1 cellular context compared by ENCODE assay signal in the genomic region with DNA sequence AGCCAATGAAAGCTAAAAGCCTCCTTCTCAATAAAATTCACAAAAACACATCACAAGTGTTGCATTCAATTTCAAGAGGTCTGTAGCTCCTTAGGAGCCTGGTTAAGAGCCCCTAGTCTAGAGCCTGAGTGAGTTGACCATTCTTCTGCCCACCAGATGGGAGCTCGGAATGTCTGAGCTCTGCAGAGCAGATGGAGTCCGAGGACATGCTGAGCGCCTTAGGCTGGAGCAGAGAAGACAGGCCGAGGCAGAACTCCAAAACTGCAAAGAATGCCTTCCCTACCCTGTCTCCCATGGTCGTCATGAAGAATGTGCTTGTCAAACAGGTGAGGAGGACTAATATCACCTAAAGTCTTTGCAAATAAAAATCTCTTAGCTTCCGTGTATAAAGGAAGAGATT.
TF ChIP-seq lines count a peak whose summit lies in the region.

No MANE protein-coding gene starts in this region.

TF ChIP-seq in GM23338, 12 proteins besides CTCF, POLR2A, EP300 and RAD21 (continued from another document):
- TF ChIP-seq, protein P1, sequence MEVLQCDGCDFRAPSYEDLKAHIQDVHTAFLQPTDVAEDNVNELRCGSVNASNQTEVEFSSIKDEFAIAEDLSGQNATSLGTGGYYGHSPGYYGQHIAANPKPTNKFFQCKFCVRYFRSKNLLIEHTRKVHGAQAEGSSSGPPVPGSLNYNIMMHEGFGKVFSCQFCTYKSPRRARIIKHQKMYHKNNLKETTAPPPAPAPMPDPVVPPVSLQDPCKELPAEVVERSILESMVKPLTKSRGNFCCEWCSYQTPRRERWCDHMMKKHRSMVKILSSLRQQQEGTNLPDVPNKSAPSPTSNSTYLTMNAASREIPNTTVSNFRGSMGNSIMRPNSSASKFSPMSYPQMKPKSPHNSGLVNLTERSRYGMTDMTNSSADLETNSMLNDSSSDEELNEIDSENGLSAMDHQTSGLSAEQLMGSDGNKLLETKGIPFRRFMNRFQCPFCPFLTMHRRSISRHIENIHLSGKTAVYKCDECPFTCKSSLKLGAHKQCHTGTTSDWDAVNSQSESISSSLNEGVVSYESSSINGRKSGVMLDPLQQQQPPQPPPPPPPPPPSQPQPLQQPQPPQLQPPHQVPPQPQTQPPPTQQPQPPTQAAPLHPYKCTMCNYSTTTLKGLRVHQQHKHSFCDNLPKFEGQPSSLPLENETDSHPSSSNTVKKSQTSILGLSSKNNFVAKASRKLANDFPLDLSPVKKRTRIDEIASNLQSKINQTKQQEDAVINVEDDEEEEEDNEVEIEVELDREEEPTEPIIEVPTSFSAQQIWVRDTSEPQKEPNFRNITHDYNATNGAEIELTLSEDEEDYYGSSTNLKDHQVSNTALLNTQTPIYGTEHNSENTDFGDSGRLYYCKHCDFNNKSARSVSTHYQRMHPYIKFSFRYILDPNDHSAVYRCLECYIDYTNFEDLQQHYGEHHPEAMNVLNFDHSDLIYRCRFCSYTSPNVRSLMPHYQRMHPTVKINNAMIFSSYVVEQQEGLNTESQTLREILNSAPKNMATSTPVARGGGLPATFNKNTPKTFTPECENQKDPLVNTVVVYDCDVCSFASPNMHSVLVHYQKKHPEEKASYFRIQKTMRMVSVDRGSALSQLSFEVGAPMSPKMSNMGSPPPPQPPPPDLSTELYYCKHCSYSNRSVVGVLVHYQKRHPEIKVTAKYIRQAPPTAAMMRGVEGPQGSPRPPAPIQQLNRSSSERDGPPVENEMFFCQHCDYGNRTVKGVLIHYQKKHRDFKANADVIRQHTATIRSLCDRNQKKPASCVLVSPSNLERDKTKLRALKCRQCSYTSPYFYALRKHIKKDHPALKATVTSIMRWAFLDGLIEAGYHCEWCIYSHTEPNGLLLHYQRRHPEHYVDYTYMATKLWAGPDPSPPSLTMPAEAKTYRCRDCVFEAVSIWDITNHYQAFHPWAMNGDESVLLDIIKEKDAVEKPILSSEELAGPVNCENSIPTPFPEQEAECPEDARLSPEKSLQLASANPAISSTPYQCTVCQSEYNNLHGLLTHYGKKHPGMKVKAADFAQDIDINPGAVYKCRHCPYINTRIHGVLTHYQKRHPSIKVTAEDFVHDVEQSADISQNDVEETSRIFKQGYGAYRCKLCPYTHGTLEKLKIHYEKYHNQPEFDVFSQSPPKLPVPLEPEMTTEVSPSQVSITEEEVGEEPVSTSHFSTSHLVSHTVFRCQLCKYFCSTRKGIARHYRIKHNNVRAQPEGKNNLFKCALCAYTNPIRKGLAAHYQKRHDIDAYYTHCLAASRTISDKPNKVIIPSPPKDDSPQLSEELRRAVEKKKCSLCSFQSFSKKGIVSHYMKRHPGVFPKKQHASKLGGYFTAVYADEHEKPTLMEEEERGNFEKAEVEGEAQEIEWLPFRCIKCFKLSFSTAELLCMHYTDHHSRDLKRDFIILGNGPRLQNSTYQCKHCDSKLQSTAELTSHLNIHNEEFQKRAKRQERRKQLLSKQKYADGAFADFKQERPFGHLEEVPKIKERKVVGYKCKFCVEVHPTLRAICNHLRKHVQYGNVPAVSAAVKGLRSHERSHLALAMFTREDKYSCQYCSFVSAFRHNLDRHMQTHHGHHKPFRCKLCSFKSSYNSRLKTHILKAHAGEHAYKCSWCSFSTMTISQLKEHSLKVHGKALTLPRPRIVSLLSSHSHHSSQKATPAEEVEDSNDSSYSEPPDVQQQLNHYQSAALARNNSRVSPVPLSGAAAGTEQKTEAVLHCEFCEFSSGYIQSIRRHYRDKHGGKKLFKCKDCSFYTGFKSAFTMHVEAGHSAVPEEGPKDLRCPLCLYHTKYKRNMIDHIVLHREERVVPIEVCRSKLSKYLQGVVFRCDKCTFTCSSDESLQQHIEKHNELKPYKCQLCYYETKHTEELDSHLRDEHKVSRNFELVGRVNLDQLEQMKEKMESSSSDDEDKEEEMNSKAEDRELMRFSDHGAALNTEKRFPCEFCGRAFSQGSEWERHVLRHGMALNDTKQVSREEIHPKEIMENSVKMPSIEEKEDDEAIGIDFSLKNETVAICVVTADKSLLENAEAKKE (CRISPR knock-in tag; IDR thresholded peaks at IDR 0.05): no peak
- TF ChIP-seq, protein P2, sequence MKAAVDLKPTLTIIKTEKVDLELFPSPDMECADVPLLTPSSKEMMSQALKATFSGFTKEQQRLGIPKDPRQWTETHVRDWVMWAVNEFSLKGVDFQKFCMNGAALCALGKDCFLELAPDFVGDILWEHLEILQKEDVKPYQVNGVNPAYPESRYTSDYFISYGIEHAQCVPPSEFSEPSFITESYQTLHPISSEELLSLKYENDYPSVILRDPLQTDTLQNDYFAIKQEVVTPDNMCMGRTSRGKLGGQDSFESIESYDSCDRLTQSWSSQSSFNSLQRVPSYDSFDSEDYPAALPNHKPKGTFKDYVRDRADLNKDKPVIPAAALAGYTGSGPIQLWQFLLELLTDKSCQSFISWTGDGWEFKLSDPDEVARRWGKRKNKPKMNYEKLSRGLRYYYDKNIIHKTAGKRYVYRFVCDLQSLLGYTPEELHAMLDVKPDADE (IDR thresholded peaks at IDR 0.05): no peak
- TF ChIP-seq CREB1 (CRISPR knock-in tag; IDR thresholded peaks at IDR 0.05; ENCODE audit: low read depth) (no peak), EZH2 (IDR thresholded peaks at IDR 0.05; ENCODE audit: low read depth, unreplicated experiment) (no peak), JUNB (IDR thresholded peaks at IDR 0.05; ENCODE audit: unreplicated experiment) (no peak), ZNF331 (CRISPR knock-in tag; IDR thresholded peaks at IDR 0.05; ENCODE audit: low read depth) (no peak), STAT1 (IDR thresholded peaks at IDR 0.05; ENCODE audit: unreplicated experiment) (no peak), POLR2AphosphoS5 (IDR thresholded peaks at IDR 0.05; ENCODE audit: low read depth) (no peak)
- TF ChIP-seq, protein P3, sequence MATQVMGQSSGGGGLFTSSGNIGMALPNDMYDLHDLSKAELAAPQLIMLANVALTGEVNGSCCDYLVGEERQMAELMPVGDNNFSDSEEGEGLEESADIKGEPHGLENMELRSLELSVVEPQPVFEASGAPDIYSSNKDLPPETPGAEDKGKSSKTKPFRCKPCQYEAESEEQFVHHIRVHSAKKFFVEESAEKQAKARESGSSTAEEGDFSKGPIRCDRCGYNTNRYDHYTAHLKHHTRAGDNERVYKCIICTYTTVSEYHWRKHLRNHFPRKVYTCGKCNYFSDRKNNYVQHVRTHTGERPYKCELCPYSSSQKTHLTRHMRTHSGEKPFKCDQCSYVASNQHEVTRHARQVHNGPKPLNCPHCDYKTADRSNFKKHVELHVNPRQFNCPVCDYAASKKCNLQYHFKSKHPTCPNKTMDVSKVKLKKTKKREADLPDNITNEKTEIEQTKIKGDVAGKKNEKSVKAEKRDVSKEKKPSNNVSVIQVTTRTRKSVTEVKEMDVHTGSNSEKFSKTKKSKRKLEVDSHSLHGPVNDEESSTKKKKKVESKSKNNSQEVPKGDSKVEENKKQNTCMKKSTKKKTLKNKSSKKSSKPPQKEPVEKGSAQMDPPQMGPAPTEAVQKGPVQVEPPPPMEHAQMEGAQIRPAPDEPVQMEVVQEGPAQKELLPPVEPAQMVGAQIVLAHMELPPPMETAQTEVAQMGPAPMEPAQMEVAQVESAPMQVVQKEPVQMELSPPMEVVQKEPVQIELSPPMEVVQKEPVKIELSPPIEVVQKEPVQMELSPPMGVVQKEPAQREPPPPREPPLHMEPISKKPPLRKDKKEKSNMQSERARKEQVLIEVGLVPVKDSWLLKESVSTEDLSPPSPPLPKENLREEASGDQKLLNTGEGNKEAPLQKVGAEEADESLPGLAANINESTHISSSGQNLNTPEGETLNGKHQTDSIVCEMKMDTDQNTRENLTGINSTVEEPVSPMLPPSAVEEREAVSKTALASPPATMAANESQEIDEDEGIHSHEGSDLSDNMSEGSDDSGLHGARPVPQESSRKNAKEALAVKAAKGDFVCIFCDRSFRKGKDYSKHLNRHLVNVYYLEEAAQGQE (IDR thresholded peaks at IDR 0.05; ENCODE audit: unreplicated experiment): no peak
